In the genomic region with DNA sequence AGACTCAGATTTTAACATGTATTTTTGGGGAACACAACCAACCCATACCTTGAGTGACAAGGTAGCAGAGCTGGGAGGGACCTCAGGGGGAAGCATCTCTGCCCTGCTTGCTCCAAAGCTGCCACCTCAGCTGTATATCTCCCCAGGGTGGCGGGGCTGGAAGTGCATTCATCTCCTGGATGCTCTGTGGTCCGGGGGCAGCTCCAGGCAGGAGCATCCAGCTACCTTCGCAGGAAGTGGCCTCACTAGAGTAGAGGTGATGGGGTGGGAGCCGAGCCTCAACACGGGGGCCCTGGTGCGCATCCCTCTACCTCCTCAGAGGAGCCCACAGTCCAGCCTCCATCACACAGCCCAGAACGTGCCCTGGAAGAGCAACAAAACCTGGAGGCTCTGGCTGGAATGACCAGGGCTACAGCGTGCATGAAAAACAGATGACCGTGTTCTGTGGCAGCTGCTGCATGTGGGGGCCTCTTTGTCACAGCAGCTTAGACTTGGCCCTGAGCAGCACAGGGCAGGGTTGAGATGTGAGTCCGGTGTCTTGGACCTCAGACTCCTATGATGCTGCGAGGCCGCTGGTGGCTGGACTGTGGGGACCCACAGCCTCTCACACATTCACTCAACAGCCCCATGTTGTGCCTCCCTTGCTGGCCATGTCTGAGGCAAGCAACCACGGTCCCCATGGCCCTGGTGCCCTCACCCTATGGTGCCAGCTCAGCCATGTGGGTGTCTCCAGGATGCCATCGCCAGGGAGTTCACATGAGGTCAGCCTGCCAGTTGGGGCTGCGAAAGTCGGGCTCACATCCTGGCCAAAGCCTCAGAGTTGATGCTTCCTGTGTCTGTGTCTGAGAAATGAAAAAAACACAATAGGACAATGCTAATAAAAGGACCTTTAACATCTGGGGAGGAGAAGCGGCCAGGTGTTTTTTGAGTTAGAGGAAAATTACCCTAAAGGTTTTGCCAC, we compare ENCODE assay signal across 12 cellular contexts. TPM values are rescaled to one million over a fixed set of nuclear protein-coding genes. Genes with fewer than 3 reads are reported as not detected.
A peak's percentile ranks its signal among the peaks of the same experiment; 100 is the strongest.
DNase-seq lines count a peak whose midpoint lies in the region; ATAC-seq, FAIRE-seq and TF ChIP-seq lines count a peak whose summit lies in the region.
"Had no signal": no experiment of that assay in that cellular context is flagged by ENCODE, and none has a peak within 500 bp of the region (broad histone marks: within the 10 kb centered on the region; RNA-seq: fewer than 3 reads in every experiment).

No MANE protein-coding gene starts in this region.

- H3K9me3 ChIP-seq in SK-N-SH (no peaks in the 10 kb centered on the region), mammary epithelial cell (replicated peaks; ENCODE audit: insufficient read depth, low read length) (no peaks in the 10 kb centered on the region), left lung (no peaks in the 10 kb centered on the region), subcutaneous abdominal adipose tissue (ENCODE audit: control insufficient read depth in 5 of 5, low read length in 5 of 5) (no peaks in the 10 kb centered on the region)

- no peak overlapping the region for H3K9ac ChIP-seq in SK-N-SH
- no peak overlapping the region for H3K9ac ChIP-seq in mammary epithelial cell (ENCODE audit: insufficient read depth, low read length)
- H3K9ac ChIP-seq in subcutaneous abdominal adipose tissue (ENCODE audit: low read length in 5 of 5), result no peak overlapping the region

- dilution Hi-C loops in mammary epithelial cell (cut with HindIII; ENCODE audit: low sequenced_read_pairs), result no loop called here

- H3K27ac ChIP-seq in SK-N-SH (ENCODE audit: low read depth in 2 of 2, low read length in 1 of 2) (no peak overlapping the region), mammary epithelial cell (ENCODE audit: insufficient read depth, low read depth, low read length) (no peak overlapping the region), left lung (peak overlapping the region; percentile 14 to 48), subcutaneous abdominal adipose tissue (ENCODE audit: low read depth, low read length) (peak overlapping the region; percentile 4)
- H3K27ac ChIP-seq: 22Rv1 had no signal

- TF ChIP-seq CTCF in SK-N-SH (IDR thresholded peaks at IDR 0.05) (no peak), mammary epithelial cell (conservative IDR thresholded peaks at IDR 0.05 in 1 of 2, IDR thresholded peaks at IDR 0.05 in 1 of 2; ENCODE audit: extremely low read depth in 1 of 2, insufficient read depth in 1 of 2, low read depth in 1 of 2, low read length in 2 of 2) (no peak), left lung (IDR thresholded peaks at IDR 0.05) (no peak)

- TF ChIP-seq EP300 in SK-N-SH (IDR thresholded peaks at IDR 0.05; ENCODE audit: borderline replicate concordance in 1 of 2, low read depth in 1 of 2, low read length in 1 of 2), result no peak

- H3K4me2 ChIP-seq in SK-N-SH, result no peak overlapping the region
- H3K4me2 ChIP-seq in mammary epithelial cell (ENCODE audit: insufficient read depth, low read depth, low read length), result no peak overlapping the region

- H2AFZ ChIP-seq in SK-N-SH (ENCODE audit: low read depth), result no peak overlapping the region
- peak overlapping the region; percentile 70 for H2AFZ ChIP-seq in mammary epithelial cell (ENCODE audit: low read depth, low read length)

- H4K20me1 ChIP-seq in SK-N-SH (ENCODE audit: insufficient read depth), result no peaks in the 10 kb centered on the region
- H4K20me1 ChIP-seq in mammary epithelial cell (ENCODE audit: insufficient read depth, low read length), result no peaks in the 10 kb centered on the region

- FAIRE-seq in RCC 7860 (lab: Jason Lieb, UNC), result no peak

- H3K4me1 ChIP-seq in SK-N-SH (ENCODE audit: control insufficient read depth in 1 of 2, insufficient read depth in 2 of 2, low read depth in 1 of 2, low read length in 1 of 2) (peaks cover 0 to 12% of the 10 kb centered on the region in 2 experiments; a peak in 1 of 4 replicates), mammary epithelial cell (ENCODE audit: insufficient read depth, low read length) (peaks cover 12% of the 10 kb centered on the region), left lung (peaks cover 0 to 17% of the 10 kb centered on the region in 2 donors), subcutaneous abdominal adipose tissue (ENCODE audit: control insufficient read depth in 5 of 5, insufficient read depth in 5 of 5, low read length in 5 of 5) (peaks cover 3 to 52% (median 25%) of the 10 kb centered on the region in 5 donors)

- H3K27me3 ChIP-seq in SK-N-SH (ENCODE audit: insufficient read depth) (no peaks in the 10 kb centered on the region), mammary epithelial cell (ENCODE audit: insufficient read depth, low read length) (no peaks in the 10 kb centered on the region), left lung (no peaks in the 10 kb centered on the region), subcutaneous abdominal adipose tissue (ENCODE audit: control insufficient read depth in 5 of 5, insufficient read depth in 4 of 5, low read length in 5 of 5) (peaks cover 0 to 8% (median under 1%) of the 10 kb centered on the region in 5 donors)

- in situ Hi-C loops in mammary epithelial cell (cut with MboI; ENCODE audit: low sequenced_read_pairs in 2 of 2), result no loop called here

- no TSS peak for BruUV-seq in mammary epithelial cell (replicated peaks; lab: Mats Ljungman, UMichigan)

- H3K36me3 ChIP-seq in SK-N-SH (replicated peaks in 1 of 2; ENCODE audit: control insufficient read depth in 1 of 2, insufficient read depth in 2 of 2, low read length in 1 of 2) (no peaks in the 10 kb centered on the region), mammary epithelial cell (ENCODE audit: insufficient read depth, low read length) (no peaks in the 10 kb centered on the region), left lung (no peaks in the 10 kb centered on the region), subcutaneous abdominal adipose tissue (ENCODE audit: control insufficient read depth in 5 of 5, insufficient read depth in 5 of 5, low read length in 5 of 5) (no peaks in the 10 kb centered on the region)

- ATAC-seq in SK-N-SH treated with all-trans-retinoic acid at 6 μM for 48 hours (peak; percentile 22; the same call in 1 of the 3 replicates), left lung (no peak)

- no peaks in the 10 kb centered on the region for H3K9me2 ChIP-seq in SK-N-SH

- TF ChIP-seq RAD21 in SK-N-SH (IDR thresholded peaks at IDR 0.05; ENCODE audit: low read length), result no peak

- CTCF ChIA-PET in SK-N-SH (lab: Yijun Ruan, JAX), result no interaction called here
- CTCF ChIA-PET in mammary epithelial cell (lab: Charles Lee; ENCODE audit: low non-redundant PET), result no interaction called here

- H3F3A ChIP-seq in SK-N-SH (replicated peaks; ENCODE audit: insufficient read depth), result no peaks in the 10 kb centered on the region

- no peak for DNase-seq in SK-N-SH
- peak; percentile 27 for DNase-seq in mammary epithelial cell
- DNase-seq in left lung, result no peak
- no peak for DNase-seq in RCC 7860 (ENCODE audit: low spot score)
- no peak for DNase-seq in iPS-NIHi11 (ENCODE audit: low spot score)
- DNase-seq in NCI-H2107 (lab: John Stamatoyannopoulos, UW), result no peak
- DNase-seq: activated T-cell treated with anti-CD3 and anti-CD28 coated beads, Interleukin-2, amount 50 U/mL, for 4 hours; DMS53; NCI-H526 treated with DMSO at 0.1 percent for 48 hours had no signal

- intact Hi-C loops in mammary epithelial cell (cut with micrococcal nuclease) (no loop called here), left lung (cut with DNase I) (no loop called here)

- 91% methylated on average over 6 of the region's 17 CpGs for WGBS in SK-N-SH (ENCODE audit: low lambda C conversion rate)
- 57% methylated on average over 10 of the region's 17 CpGs for WGBS in mammary epithelial cell (ENCODE audit: low coverage, missing lambda C conversion rate)

- H3K79me2 ChIP-seq in SK-N-SH (ENCODE audit: insufficient read depth), result no peaks in the 10 kb centered on the region
- no peaks in the 10 kb centered on the region for H3K79me2 ChIP-seq in mammary epithelial cell (ENCODE audit: insufficient read depth, low read length)

- POLR2A ChIA-PET in SK-N-SH (lab: Yijun Ruan, JAX), result no interaction called here

- H3K4me3 ChIP-seq in SK-N-SH (ENCODE audit: low read depth in 2 of 2, low read length in 1 of 2) (no peak overlapping the region), mammary epithelial cell (replicated peaks in 1 of 3; ENCODE audit: insufficient read depth in 1 of 3, low read depth in 2 of 3, low read length in 3 of 3) (no peak overlapping the region), left lung (no peak overlapping the region), subcutaneous abdominal adipose tissue (ENCODE audit: low read depth in 1 of 5, low read length in 5 of 5) (no peak overlapping the region)

TF ChIP-seq in SK-N-SH treated with all-trans-retinoic acid at 6 μM for 48 hours, 23 proteins besides CTCF, POLR2A, EP300 and RAD21:
- no peak for TF ChIP-seq ZFP3 (CRISPR knock-in tag; IDR thresholded peaks at IDR 0.05)

TF ChIP-seq in SK-N-SH, 30 proteins besides CTCF, POLR2A, EP300 and RAD21 (continues in another document):
- no peak for TF ChIP-seq CHD2 (IDR thresholded peaks at IDR 0.05; ENCODE audit: low read length, partially characterized antibody)
- TF ChIP-seq, protein P1, sequence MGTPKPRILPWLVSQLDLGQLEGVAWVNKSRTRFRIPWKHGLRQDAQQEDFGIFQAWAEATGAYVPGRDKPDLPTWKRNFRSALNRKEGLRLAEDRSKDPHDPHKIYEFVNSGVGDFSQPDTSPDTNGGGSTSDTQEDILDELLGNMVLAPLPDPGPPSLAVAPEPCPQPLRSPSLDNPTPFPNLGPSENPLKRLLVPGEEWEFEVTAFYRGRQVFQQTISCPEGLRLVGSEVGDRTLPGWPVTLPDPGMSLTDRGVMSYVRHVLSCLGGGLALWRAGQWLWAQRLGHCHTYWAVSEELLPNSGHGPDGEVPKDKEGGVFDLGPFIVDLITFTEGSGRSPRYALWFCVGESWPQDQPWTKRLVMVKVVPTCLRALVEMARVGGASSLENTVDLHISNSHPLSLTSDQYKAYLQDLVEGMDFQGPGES (IDR thresholded peaks at IDR 0.05; ENCODE audit: low read depth, low read length), result no peak
- TF ChIP-seq USF1 (IDR thresholded peaks at IDR 0.05; ENCODE audit: borderline replicate concordance, low read depth), result no peak
- TF ChIP-seq POLR2AphosphoS5 (IDR thresholded peaks at IDR 0.05; ENCODE audit: low read depth, low read length), result no peak
- TF ChIP-seq MXI1 (IDR thresholded peaks at IDR 0.05; ENCODE audit: low read depth, low read length), result no peak

RNA-seq across cellular contexts. Expression of gene GAS6, which starts 17.1 kb away (rescaled TPM):
- 380 and 406 TPM in 2 replicates for polyA plus RNA-seq in SK-N-SH (2012; rRNA removed)
- 236 and 359 TPM in 2 replicates for polyA plus RNA-seq in SK-N-SH (2012; cell fraction: cytosol; rRNA removed)
- polyA plus RNA-seq in SK-N-SH (2012; cell fraction: nucleus; rRNA removed), result 463 and 469 TPM in 2 replicates
- total RNA-seq in mammary epithelial cell, result 100 to 1,000 TPM; 221 to 311 TPM
- 196 TPM for polyA plus RNA-seq in mammary epithelial cell
- polyA minus RNA-seq in mammary epithelial cell, result 53.3 TPM
- total RNA-seq in left lung, result 100 to 1,000 TPM in 1 of 2 donors, 10 to 100 TPM in 1; 79.9 to 169 TPM

Comparison
In these comparisons a context has a peak if more than half of its experiments do, and no peak if none do; other contexts are left out.
1. H3K27ac ChIP-seq: peak in left lung (2 of 2) and subcutaneous abdominal adipose tissue (single experiment); none in SK-N-SH (0 of 2) and mammary epithelial cell (single experiment).